ENCODE assay signal across 2 cellular contexts in genomic region chr11:37840345-37840744, GRCh38.
A peak's percentile ranks its signal among the peaks of the same experiment; 100 is the strongest.
DNase-seq lines count a peak whose midpoint lies in the region; ATAC-seq, FAIRE-seq and TF ChIP-seq lines count a peak whose summit lies in the region.
"Not testable (repeated sequence)": the region's sequence is repeated elsewhere in the genome, so short reads cannot be mapped to it uniquely, and the experiment has no call there.

No MANE protein-coding gene starts in this region.

- ATAC-seq in A549: not testable (repeated sequence)

- H3K4me3 ChIP-seq in A549; HEK293 (ENCODE audit: low read depth, low read length): not testable (repeated sequence)

- not testable (repeated sequence) for DNase-seq in A549 (ENCODE audit: low read depth in 1 of 2, low spot score in 1 of 2)

- WGBS in A549 (ENCODE audit: missing lambda C conversion rate): 3% methylated on average over 2 of the region's 2 CpGs

- H3K27ac ChIP-seq in A549; HEK293 (ENCODE audit: extremely low read depth, low read depth, low read length): not testable (repeated sequence)

- TF ChIP-seq POLR2A in A549 (IDR thresholded peaks at IDR 0.05; ENCODE audit: low read length): not testable (repeated sequence)

- CTCF ChIA-PET in A549 (lab: Yijun Ruan, JAX): not testable (repeated sequence)
- CTCF ChIA-PET in HEK293 (lab: Yijun Ruan, JAX): interaction anchor here (0.6 kb wide), 1 partner anchor 1818 kb away, joined by 3 read pairs; no protein-coding TSS in a partner anchor

- not testable (repeated sequence) for TF ChIP-seq CTCF in A549 (IDR thresholded peaks at IDR 0.05); HEK293 (tag by site-specific recombination; IDR thresholded peaks at IDR 0.05)

- not testable (repeated sequence) for H3K9me3 ChIP-seq in A549; HEK293 (ENCODE audit: control insufficient read depth, insufficient read depth, low read depth, low read length)

- not testable (repeated sequence) for TF ChIP-seq EP300 in A549 (IDR thresholded peaks at IDR 0.05)

- POLR2A ChIA-PET in A549 (lab: Yijun Ruan, JAX); HEK293 (lab: Yijun Ruan, JAX): not testable (repeated sequence)

- not testable (repeated sequence) for FAIRE-seq in A549 (lab: Jason Lieb, UNC)

- H3K4me1 ChIP-seq in A549; HEK293 (ENCODE audit: control insufficient read depth, insufficient read depth, low read length): not testable (repeated sequence)

- TF ChIP-seq RAD21 in A549 (conservative IDR thresholded peaks at IDR 0.05 in 1 of 2, IDR thresholded peaks at IDR 0.05 in 1 of 2): not testable (repeated sequence)

- not testable (repeated sequence) for H3K36me3 ChIP-seq in HEK293 (ENCODE audit: control insufficient read depth in 2 of 2, insufficient read depth in 1 of 2, low read length in 2 of 2)

- H3K4me2 ChIP-seq in A549: not testable (repeated sequence)

TF ChIP-seq in A549, 52 proteins besides CTCF, POLR2A, EP300 and RAD21:
- TF ChIP-seq ZC3H11A (IDR thresholded peaks at IDR 0.05): peak; percentile 25; the same call in 1 of the 2 replicates

TF ChIP-seq in HEK293, 187 proteins besides CTCF, POLR2A, EP300 and RAD21:
- TF ChIP-seq ZNF654 (tag by site-specific recombination; IDR thresholded peaks at IDR 0.05; ENCODE audit: low read depth) (0 out of 2 replicates have a peak, but pooled peaks have one; percentile 14), ZNF140 (tag by site-specific recombination; IDR thresholded peaks at IDR 0.05) (peak; percentile 19; the same call in 1 of the 2 replicates), ZNF426 (tag by site-specific recombination; IDR thresholded peaks at IDR 0.05) (peak; percentile 37), ZNF518A (tag by site-specific recombination; conservative IDR thresholded peaks at IDR 0.05; ENCODE audit: low read depth) (peak; percentile 60; the same call in 1 of the 2 replicates), ZNF555 (tag by site-specific recombination; conservative IDR thresholded peaks at IDR 0.05) (peak; percentile 25), ZBTB11 (tag by site-specific recombination; conservative IDR thresholded peaks at IDR 0.05; ENCODE audit: low read depth) (peak; percentile 51)
